35 cellular contexts compared by ENCODE assay signal in genomic region chr2:222042666-222043065, GRCh38.
"Had no signal": no experiment of that assay in that cellular context is flagged by ENCODE, and none has a peak within 500 bp of the region (broad histone marks: within the 10 kb centered on the region; RNA-seq: fewer than 3 reads in every experiment).

No MANE protein-coding gene starts in this region.

- ATAC-seq: activated CD4-positive, CD25-positive, alpha-beta regulatory T cell treated with anti-CD3 and anti-CD28 coated beads, Interleukin-2, amount 50 U/mL, for 24 hours; activated CD8-positive, alpha-beta memory T cell treated with anti-CD3 and anti-CD28 coated beads, Interleukin-2, amount 10 ng/mL, durations not matched to agents 7 days and 5 days; activated CD8-positive, alpha-beta T cell treated with anti-CD3 and anti-CD28 coated beads, Interleukin-2, amount 10 ng/mL, durations not matched to agents 7 days and 5 days; activated naive CD8-positive, alpha-beta T cell treated with anti-CD3 and anti-CD28 coated beads, Interleukin-2, amount 50 U/mL, for 24 hours; body of pancreas; foreskin keratinocyte; gastroesophageal sphincter; T-helper 17 cell had no signal

- H3K4me3 Mint-ChIP-seq: activated B cell treated with CpG ODN at 0.5 μM for 24 hours; activated CD8-positive, alpha-beta memory T cell treated with anti-CD3 and anti-CD28 coated beads, Interleukin-2, amount 10 ng/mL, durations not matched to agents 7 days and 5 days; activated CD8-positive, alpha-beta T cell treated with anti-CD3 and anti-CD28 coated beads, Interleukin-2, amount 10 ng/mL, durations not matched to agents 7 days and 5 days; activated naive CD4-positive, alpha-beta T cell treated with anti-CD3 and anti-CD28 coated beads for 36 hours; activated naive CD4-positive, alpha-beta T cell treated with anti-CD3 and anti-CD28 coated beads, Interleukin-2, amount 50 U/mL, for 24 hours; activated naive CD8-positive, alpha-beta T cell treated with anti-CD3 and anti-CD28 coated beads for 36 hours; activated naive CD8-positive, alpha-beta T cell treated with anti-CD3 and anti-CD28 coated beads, Interleukin-2, amount 50 U/mL, for 24 hours; activated T-helper 1 cell treated with anti-CD3 and anti-CD28 coated beads, Interleukin-12 subunit alpha, Interleukin-12 subunit beta, Interleukin-2, Interleukin-4 antibody, amounts not matched to agents 30 ng/mL and 10 ng/mL and 1 ng/mL, durations not matched to agents 14 hours and 24 hours and 36 hours; endodermal cell; T-helper 17 cell; T-helper 2 cell treated with Interferon-gamma antibody and Interleukin-4, amounts not matched to agents 5 μg/mL and 100 μg/mL, for 36 hours had no signal

- H3K9me3 Mint-ChIP-seq: activated B cell treated with CpG ODN at 0.5 μM for 24 hours; activated naive CD4-positive, alpha-beta T cell treated with anti-CD3 and anti-CD28 coated beads for 36 hours; activated naive CD4-positive, alpha-beta T cell treated with anti-CD3 and anti-CD28 coated beads, Interleukin-2, amount 50 U/mL, for 24 hours; activated naive CD8-positive, alpha-beta T cell treated with anti-CD3 and anti-CD28 coated beads for 36 hours; activated naive CD8-positive, alpha-beta T cell treated with anti-CD3 and anti-CD28 coated beads, Interleukin-2, amount 50 U/mL, for 24 hours; activated T-helper 1 cell treated with anti-CD3 and anti-CD28 coated beads, Interleukin-12 subunit alpha, Interleukin-12 subunit beta, Interleukin-2, Interleukin-4 antibody, amounts not matched to agents 30 ng/mL and 10 ng/mL and 1 ng/mL, durations not matched to agents 14 hours and 24 hours and 36 hours; activated T-helper 2 cell treated with anti-CD3 and anti-CD28 coated beads, Interferon-gamma antibody, Interleukin-2, Interleukin-4, amounts not matched to agents 10 μg/mL and 5 μg/mL and 100 μg/mL, durations not matched to agents 14 hours and 24 hours and 36 hours; endodermal cell; T-helper 2 cell treated with Interferon-gamma antibody and Interleukin-4, amounts not matched to agents 5 μg/mL and 100 μg/mL, for 36 hours had no signal

- H3K27ac Mint-ChIP-seq: activated B cell treated with CpG ODN at 0.5 μM for 24 hours; activated CD8-positive, alpha-beta memory T cell treated with anti-CD3 and anti-CD28 coated beads, Interleukin-2, amount 10 ng/mL, durations not matched to agents 7 days and 5 days; activated CD8-positive, alpha-beta T cell treated with anti-CD3 and anti-CD28 coated beads, Interleukin-2, amount 10 ng/mL, durations not matched to agents 7 days and 5 days; activated naive CD4-positive, alpha-beta T cell treated with anti-CD3 and anti-CD28 coated beads for 36 hours; activated naive CD4-positive, alpha-beta T cell treated with anti-CD3 and anti-CD28 coated beads, Interleukin-2, amount 50 U/mL, for 24 hours; activated naive CD8-positive, alpha-beta T cell treated with anti-CD3 and anti-CD28 coated beads for 36 hours; activated naive CD8-positive, alpha-beta T cell treated with anti-CD3 and anti-CD28 coated beads, Interleukin-2, amount 50 U/mL, for 24 hours; activated T-helper 1 cell treated with anti-CD3 and anti-CD28 coated beads, Interleukin-12 subunit alpha, Interleukin-12 subunit beta, Interleukin-2, Interleukin-4 antibody, amounts not matched to agents 30 ng/mL and 10 ng/mL and 1 ng/mL, durations not matched to agents 14 hours and 24 hours and 36 hours; activated T-helper 2 cell treated with anti-CD3 and anti-CD28 coated beads, Interferon-gamma antibody, Interleukin-2, Interleukin-4, amounts not matched to agents 10 μg/mL and 5 μg/mL and 100 μg/mL, durations not matched to agents 14 hours and 24 hours and 36 hours; endodermal cell; T-helper 17 cell; T-helper 2 cell treated with Interferon-gamma antibody and Interleukin-4, amounts not matched to agents 5 μg/mL and 100 μg/mL, for 36 hours had no signal

- H3K36me3 Mint-ChIP-seq: activated CD8-positive, alpha-beta memory T cell treated with anti-CD3 and anti-CD28 coated beads, Interleukin-2, amount 10 ng/mL, durations not matched to agents 7 days and 5 days; activated naive CD4-positive, alpha-beta T cell treated with anti-CD3 and anti-CD28 coated beads, Interleukin-2, amount 50 U/mL, for 24 hours; activated naive CD8-positive, alpha-beta T cell treated with anti-CD3 and anti-CD28 coated beads for 36 hours had no signal

- DNase-seq: activated B cell treated with CpG ODN at 0.5 μM for 24 hours; activated CD4-positive, alpha-beta T cell treated with anti-CD3 and anti-CD28 coated beads for 48 hours; activated CD4-positive, alpha-beta T cell treated with anti-CD3 and anti-CD28 coated beads, Interleukin-2, amount 50 U/mL, for 1 hour; activated CD4-positive, alpha-beta T cell treated with anti-CD3 and anti-CD28 coated beads, Interleukin-2, amount 50 U/mL, for 48 hours; activated CD8-positive, alpha-beta memory T cell treated with anti-CD3 and anti-CD28 coated beads, Interleukin-2, amount 10 ng/mL, durations not matched to agents 7 days and 5 days; activated CD8-positive, alpha-beta memory T cell treated with anti-CD3 and anti-CD28 coated beads, Interleukin-2, amount 50 U/mL, for 4 hours; activated CD8-positive, alpha-beta T cell treated with anti-CD3 and anti-CD28 coated beads, Interleukin-2, amount 10 ng/mL, durations not matched to agents 7 days and 5 days; activated effector memory CD4-positive, alpha-beta T cell treated with anti-CD3 and anti-CD28 coated beads, Interleukin-2, amount 50 U/mL, for 16 hours; activated naive CD4-positive, alpha-beta T cell treated with anti-CD3 and anti-CD28 coated beads for 36 hours; activated naive CD8-positive, alpha-beta T cell treated with anti-CD3 and anti-CD28 coated beads for 36 hours; activated naive CD8-positive, alpha-beta T cell treated with anti-CD3 and anti-CD28 coated beads, Interleukin-2, amount 50 U/mL, for 24 hours; activated T-cell treated with anti-CD3 and anti-CD28 coated beads, Interleukin-2, amount 50 U/mL, for 1 hour; activated T-cell treated with anti-CD3 and anti-CD28 coated beads, Interleukin-2, amount 50 U/mL, for 48 hours; adrenal gland; amygdala; aorta; body of pancreas; central memory CD4-positive, alpha-beta T cell; cerebellar nuclear complex; colonic mucosa; effector CD8-positive, alpha-beta T cell; endodermal cell; erythroblast; foreskin keratinocyte; head of caudate nucleus; hippocampal formation; T-helper 17 cell; T1000; WERI-Rb-1 had no signal

- H3K27me3 Mint-ChIP-seq: activated B cell treated with CpG ODN at 0.5 μM for 24 hours; activated CD8-positive, alpha-beta memory T cell treated with anti-CD3 and anti-CD28 coated beads, Interleukin-2, amount 10 ng/mL, durations not matched to agents 7 days and 5 days; activated naive CD4-positive, alpha-beta T cell treated with anti-CD3 and anti-CD28 coated beads, Interleukin-2, amount 50 U/mL, for 24 hours; activated naive CD8-positive, alpha-beta T cell treated with anti-CD3 and anti-CD28 coated beads, Interleukin-2, amount 50 U/mL, for 24 hours had no signal

- H3K4me1 Mint-ChIP-seq: activated B cell treated with CpG ODN at 0.5 μM for 24 hours; activated CD8-positive, alpha-beta memory T cell treated with anti-CD3 and anti-CD28 coated beads, Interleukin-2, amount 10 ng/mL, durations not matched to agents 7 days and 5 days; activated naive CD4-positive, alpha-beta T cell treated with anti-CD3 and anti-CD28 coated beads, Interleukin-2, amount 50 U/mL, for 24 hours; activated naive CD8-positive, alpha-beta T cell treated with anti-CD3 and anti-CD28 coated beads for 36 hours; activated naive CD8-positive, alpha-beta T cell treated with anti-CD3 and anti-CD28 coated beads, Interleukin-2, amount 50 U/mL, for 24 hours; T-helper 17 cell had no signal
